ENCODE assay signal across 1 cellular context in the genomic region with DNA sequence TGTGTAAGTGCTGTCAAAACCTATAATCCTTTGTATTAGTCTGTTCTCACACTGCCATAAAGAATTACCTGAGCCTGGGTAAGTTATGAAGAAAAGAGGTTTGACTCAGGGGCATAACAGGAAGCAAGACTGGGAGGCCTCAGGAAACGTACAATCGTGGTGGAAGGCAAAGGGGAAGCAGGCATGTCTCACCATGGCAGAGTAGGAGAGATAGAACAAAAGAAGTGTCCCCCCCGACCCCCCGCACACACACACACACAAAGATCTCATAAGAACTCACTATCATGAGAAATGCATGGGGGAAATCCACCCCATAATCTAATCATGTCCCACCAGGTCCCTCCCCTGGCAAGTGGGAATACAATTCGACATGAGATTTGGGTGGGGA.
TF ChIP-seq lines count a peak whose summit lies in the region.

No MANE protein-coding gene starts in this region.

TF ChIP-seq in GM23338, 12 proteins besides CTCF, POLR2A, EP300 and RAD21 (continued from another document):
- TF ChIP-seq NANOG (IDR thresholded peaks at IDR 0.05; ENCODE audit: borderline replicate concordance) = no peak
- TF ChIP-seq, protein P1, sequence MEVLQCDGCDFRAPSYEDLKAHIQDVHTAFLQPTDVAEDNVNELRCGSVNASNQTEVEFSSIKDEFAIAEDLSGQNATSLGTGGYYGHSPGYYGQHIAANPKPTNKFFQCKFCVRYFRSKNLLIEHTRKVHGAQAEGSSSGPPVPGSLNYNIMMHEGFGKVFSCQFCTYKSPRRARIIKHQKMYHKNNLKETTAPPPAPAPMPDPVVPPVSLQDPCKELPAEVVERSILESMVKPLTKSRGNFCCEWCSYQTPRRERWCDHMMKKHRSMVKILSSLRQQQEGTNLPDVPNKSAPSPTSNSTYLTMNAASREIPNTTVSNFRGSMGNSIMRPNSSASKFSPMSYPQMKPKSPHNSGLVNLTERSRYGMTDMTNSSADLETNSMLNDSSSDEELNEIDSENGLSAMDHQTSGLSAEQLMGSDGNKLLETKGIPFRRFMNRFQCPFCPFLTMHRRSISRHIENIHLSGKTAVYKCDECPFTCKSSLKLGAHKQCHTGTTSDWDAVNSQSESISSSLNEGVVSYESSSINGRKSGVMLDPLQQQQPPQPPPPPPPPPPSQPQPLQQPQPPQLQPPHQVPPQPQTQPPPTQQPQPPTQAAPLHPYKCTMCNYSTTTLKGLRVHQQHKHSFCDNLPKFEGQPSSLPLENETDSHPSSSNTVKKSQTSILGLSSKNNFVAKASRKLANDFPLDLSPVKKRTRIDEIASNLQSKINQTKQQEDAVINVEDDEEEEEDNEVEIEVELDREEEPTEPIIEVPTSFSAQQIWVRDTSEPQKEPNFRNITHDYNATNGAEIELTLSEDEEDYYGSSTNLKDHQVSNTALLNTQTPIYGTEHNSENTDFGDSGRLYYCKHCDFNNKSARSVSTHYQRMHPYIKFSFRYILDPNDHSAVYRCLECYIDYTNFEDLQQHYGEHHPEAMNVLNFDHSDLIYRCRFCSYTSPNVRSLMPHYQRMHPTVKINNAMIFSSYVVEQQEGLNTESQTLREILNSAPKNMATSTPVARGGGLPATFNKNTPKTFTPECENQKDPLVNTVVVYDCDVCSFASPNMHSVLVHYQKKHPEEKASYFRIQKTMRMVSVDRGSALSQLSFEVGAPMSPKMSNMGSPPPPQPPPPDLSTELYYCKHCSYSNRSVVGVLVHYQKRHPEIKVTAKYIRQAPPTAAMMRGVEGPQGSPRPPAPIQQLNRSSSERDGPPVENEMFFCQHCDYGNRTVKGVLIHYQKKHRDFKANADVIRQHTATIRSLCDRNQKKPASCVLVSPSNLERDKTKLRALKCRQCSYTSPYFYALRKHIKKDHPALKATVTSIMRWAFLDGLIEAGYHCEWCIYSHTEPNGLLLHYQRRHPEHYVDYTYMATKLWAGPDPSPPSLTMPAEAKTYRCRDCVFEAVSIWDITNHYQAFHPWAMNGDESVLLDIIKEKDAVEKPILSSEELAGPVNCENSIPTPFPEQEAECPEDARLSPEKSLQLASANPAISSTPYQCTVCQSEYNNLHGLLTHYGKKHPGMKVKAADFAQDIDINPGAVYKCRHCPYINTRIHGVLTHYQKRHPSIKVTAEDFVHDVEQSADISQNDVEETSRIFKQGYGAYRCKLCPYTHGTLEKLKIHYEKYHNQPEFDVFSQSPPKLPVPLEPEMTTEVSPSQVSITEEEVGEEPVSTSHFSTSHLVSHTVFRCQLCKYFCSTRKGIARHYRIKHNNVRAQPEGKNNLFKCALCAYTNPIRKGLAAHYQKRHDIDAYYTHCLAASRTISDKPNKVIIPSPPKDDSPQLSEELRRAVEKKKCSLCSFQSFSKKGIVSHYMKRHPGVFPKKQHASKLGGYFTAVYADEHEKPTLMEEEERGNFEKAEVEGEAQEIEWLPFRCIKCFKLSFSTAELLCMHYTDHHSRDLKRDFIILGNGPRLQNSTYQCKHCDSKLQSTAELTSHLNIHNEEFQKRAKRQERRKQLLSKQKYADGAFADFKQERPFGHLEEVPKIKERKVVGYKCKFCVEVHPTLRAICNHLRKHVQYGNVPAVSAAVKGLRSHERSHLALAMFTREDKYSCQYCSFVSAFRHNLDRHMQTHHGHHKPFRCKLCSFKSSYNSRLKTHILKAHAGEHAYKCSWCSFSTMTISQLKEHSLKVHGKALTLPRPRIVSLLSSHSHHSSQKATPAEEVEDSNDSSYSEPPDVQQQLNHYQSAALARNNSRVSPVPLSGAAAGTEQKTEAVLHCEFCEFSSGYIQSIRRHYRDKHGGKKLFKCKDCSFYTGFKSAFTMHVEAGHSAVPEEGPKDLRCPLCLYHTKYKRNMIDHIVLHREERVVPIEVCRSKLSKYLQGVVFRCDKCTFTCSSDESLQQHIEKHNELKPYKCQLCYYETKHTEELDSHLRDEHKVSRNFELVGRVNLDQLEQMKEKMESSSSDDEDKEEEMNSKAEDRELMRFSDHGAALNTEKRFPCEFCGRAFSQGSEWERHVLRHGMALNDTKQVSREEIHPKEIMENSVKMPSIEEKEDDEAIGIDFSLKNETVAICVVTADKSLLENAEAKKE (CRISPR knock-in tag; IDR thresholded peaks at IDR 0.05) = no peak
- no peak for TF ChIP-seq POLR2AphosphoS5 (IDR thresholded peaks at IDR 0.05; ENCODE audit: low read depth)
- no peak for TF ChIP-seq JUNB (IDR thresholded peaks at IDR 0.05; ENCODE audit: unreplicated experiment)
